In the genomic region with DNA sequence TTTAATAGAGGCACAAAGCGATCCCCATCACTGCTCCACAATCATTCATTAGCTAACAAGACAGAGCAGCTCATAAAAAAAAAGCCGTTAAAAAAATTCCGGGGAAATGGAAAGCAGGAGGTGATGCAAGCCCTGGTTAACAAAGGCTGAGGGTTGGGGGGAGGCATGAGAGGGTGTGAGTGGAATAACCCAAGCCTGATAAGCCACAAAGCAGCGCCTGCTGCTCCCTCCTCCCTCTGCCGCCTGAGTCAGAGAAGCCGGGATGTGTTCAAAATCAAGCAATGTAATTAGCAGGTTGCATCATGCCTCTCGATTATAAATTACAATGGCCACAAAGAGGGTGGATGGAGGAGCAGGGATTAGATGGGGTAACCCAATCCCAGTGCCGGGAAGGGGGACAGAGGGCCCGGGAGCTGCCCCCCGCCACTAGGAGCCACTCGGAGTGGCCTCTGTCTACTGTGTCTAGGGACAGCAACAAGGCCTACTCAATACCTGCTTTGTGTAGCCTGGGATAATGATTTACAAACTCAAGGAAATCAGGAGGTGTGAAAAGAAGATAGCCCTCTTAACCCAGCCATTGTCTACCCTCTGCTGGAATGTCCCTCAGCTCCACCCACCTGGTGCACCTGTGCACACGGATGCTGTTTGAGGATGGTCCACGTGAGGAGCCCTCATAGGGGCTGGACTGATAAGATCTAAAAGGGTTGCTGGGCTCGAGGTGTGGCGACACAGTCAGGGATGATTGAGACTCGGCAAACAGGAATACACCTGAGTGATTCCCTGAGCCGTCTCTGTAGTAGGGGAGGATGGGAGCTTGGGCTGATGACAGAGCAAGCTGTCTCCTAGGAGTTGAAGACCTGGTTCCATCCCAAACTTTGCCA, we compare ENCODE assay signal across 1 cellular context.
TF ChIP-seq lines count a peak whose summit lies in the region.

No MANE protein-coding gene starts in this region.

TF ChIP-seq in K562, 482 proteins besides CTCF, POLR2A, EP300 and RAD21 (continued from another document and continues in another):
- TF ChIP-seq, protein P1, sequence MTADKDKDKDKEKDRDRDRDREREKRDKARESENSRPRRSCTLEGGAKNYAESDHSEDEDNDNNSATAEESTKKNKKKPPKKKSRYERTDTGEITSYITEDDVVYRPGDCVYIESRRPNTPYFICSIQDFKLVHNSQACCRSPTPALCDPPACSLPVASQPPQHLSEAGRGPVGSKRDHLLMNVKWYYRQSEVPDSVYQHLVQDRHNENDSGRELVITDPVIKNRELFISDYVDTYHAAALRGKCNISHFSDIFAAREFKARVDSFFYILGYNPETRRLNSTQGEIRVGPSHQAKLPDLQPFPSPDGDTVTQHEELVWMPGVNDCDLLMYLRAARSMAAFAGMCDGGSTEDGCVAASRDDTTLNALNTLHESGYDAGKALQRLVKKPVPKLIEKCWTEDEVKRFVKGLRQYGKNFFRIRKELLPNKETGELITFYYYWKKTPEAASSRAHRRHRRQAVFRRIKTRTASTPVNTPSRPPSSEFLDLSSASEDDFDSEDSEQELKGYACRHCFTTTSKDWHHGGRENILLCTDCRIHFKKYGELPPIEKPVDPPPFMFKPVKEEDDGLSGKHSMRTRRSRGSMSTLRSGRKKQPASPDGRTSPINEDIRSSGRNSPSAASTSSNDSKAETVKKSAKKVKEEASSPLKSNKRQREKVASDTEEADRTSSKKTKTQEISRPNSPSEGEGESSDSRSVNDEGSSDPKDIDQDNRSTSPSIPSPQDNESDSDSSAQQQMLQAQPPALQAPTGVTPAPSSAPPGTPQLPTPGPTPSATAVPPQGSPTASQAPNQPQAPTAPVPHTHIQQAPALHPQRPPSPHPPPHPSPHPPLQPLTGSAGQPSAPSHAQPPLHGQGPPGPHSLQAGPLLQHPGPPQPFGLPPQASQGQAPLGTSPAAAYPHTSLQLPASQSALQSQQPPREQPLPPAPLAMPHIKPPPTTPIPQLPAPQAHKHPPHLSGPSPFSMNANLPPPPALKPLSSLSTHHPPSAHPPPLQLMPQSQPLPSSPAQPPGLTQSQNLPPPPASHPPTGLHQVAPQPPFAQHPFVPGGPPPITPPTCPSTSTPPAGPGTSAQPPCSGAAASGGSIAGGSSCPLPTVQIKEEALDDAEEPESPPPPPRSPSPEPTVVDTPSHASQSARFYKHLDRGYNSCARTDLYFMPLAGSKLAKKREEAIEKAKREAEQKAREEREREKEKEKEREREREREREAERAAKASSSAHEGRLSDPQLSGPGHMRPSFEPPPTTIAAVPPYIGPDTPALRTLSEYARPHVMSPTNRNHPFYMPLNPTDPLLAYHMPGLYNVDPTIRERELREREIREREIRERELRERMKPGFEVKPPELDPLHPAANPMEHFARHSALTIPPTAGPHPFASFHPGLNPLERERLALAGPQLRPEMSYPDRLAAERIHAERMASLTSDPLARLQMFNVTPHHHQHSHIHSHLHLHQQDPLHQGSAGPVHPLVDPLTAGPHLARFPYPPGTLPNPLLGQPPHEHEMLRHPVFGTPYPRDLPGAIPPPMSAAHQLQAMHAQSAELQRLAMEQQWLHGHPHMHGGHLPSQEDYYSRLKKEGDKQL (CRISPR knock-in tag; IDR thresholded peaks at IDR 0.05; ENCODE audit: borderline replicate concordance) = 0 out of 2 replicates have a peak, but pooled peaks have one; percentile 35
- TF ChIP-seq, protein P2, sequence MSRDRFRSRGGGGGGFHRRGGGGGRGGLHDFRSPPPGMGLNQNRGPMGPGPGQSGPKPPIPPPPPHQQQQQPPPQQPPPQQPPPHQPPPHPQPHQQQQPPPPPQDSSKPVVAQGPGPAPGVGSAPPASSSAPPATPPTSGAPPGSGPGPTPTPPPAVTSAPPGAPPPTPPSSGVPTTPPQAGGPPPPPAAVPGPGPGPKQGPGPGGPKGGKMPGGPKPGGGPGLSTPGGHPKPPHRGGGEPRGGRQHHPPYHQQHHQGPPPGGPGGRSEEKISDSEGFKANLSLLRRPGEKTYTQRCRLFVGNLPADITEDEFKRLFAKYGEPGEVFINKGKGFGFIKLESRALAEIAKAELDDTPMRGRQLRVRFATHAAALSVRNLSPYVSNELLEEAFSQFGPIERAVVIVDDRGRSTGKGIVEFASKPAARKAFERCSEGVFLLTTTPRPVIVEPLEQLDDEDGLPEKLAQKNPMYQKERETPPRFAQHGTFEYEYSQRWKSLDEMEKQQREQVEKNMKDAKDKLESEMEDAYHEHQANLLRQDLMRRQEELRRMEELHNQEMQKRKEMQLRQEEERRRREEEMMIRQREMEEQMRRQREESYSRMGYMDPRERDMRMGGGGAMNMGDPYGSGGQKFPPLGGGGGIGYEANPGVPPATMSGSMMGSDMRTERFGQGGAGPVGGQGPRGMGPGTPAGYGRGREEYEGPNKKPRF (IDR thresholded peaks at IDR 0.05; ENCODE audit: low read depth, low read length) = no peak
- TF ChIP-seq MTA1 (IDR thresholded peaks at IDR 0.05; ENCODE audit: borderline replicate concordance) = peak; percentile 77; the same call in 1 of the 2 replicates
- TF ChIP-seq, protein P3, sequence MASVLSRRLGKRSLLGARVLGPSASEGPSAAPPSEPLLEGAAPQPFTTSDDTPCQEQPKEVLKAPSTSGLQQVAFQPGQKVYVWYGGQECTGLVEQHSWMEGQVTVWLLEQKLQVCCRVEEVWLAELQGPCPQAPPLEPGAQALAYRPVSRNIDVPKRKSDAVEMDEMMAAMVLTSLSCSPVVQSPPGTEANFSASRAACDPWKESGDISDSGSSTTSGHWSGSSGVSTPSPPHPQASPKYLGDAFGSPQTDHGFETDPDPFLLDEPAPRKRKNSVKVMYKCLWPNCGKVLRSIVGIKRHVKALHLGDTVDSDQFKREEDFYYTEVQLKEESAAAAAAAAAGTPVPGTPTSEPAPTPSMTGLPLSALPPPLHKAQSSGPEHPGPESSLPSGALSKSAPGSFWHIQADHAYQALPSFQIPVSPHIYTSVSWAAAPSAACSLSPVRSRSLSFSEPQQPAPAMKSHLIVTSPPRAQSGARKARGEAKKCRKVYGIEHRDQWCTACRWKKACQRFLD (CRISPR knock-in tag; IDR thresholded peaks at IDR 0.05) = peak; percentile 93
- TF ChIP-seq SP1 (CRISPR knock-in tag; IDR thresholded peaks at IDR 0.05) = peak; percentile 76
- peak; percentile 98 for TF ChIP-seq SOX6 (IDR thresholded peaks at IDR 0.05)
- peak; percentile 36; the same call in 1 of the 2 replicates for TF ChIP-seq ZNF324 (CRISPR knock-in tag; IDR thresholded peaks at IDR 0.05)
- no peak; the same call in 1 of the 2 replicates for TF ChIP-seq HMG20A (CRISPR knock-in tag; conservative IDR thresholded peaks at IDR 0.05)
- TF ChIP-seq KAT2B (IDR thresholded peaks at IDR 0.05; ENCODE audit: low read depth, low read length) = no peak
- TF ChIP-seq, protein P4, sequence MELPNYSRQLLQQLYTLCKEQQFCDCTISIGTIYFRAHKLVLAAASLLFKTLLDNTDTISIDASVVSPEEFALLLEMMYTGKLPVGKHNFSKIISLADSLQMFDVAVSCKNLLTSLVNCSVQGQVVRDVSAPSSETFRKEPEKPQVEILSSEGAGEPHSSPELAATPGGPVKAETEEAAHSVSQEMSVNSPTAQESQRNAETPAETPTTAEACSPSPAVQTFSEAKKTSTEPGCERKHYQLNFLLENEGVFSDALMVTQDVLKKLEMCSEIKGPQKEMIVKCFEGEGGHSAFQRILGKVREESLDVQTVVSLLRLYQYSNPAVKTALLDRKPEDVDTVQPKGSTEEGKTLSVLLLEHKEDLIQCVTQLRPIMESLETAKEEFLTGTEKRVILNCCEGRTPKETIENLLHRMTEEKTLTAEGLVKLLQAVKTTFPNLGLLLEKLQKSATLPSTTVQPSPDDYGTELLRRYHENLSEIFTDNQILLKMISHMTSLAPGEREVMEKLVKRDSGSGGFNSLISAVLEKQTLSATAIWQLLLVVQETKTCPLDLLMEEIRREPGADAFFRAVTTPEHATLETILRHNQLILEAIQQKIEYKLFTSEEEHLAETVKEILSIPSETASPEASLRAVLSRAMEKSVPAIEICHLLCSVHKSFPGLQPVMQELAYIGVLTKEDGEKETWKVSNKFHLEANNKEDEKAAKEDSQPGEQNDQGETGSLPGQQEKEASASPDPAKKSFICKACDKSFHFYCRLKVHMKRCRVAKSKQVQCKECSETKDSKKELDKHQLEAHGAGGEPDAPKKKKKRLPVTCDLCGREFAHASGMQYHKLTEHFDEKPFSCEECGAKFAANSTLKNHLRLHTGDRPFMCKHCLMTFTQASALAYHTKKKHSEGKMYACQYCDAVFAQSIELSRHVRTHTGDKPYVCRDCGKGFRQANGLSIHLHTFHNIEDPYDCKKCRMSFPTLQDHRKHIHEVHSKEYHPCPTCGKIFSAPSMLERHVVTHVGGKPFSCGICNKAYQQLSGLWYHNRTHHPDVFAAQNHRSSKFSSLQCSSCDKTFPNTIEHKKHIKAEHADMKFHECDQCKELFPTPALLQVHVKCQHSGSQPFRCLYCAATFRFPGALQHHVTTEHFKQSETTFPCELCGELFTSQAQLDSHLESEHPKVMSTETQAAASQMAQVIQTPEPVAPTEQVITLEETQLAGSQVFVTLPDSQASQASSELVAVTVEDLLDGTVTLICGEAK (IDR thresholded peaks at IDR 0.05) = no peak
- TF ChIP-seq, protein P4 (CRISPR knock-in tag; IDR thresholded peaks at IDR 0.05) = no peak
- TF ChIP-seq, protein P5, sequence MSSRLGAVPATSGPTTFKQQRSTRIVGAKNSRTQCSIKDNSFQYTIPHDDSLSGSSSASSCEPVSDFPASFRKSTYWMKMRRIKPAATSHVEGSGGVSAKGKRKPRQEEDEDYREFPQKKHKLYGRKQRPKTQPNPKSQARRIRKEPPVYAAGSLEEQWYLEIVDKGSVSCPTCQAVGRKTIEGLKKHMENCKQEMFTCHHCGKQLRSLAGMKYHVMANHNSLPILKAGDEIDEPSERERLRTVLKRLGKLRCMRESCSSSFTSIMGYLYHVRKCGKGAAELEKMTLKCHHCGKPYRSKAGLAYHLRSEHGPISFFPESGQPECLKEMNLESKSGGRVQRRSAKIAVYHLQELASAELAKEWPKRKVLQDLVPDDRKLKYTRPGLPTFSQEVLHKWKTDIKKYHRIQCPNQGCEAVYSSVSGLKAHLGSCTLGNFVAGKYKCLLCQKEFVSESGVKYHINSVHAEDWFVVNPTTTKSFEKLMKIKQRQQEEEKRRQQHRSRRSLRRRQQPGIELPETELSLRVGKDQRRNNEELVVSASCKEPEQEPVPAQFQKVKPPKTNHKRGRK (tag; IDR thresholded peaks at IDR 0.05) = no peak
- TF ChIP-seq, protein P6, sequence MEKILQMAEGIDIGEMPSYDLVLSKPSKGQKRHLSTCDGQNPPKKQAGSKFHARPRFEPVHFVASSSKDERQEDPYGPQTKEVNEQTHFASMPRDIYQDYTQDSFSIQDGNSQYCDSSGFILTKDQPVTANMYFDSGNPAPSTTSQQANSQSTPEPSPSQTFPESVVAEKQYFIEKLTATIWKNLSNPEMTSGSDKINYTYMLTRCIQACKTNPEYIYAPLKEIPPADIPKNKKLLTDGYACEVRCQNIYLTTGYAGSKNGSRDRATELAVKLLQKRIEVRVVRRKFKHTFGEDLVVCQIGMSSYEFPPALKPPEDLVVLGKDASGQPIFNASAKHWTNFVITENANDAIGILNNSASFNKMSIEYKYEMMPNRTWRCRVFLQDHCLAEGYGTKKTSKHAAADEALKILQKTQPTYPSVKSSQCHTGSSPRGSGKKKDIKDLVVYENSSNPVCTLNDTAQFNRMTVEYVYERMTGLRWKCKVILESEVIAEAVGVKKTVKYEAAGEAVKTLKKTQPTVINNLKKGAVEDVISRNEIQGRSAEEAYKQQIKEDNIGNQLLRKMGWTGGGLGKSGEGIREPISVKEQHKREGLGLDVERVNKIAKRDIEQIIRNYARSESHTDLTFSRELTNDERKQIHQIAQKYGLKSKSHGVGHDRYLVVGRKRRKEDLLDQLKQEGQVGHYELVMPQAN (IDR thresholded peaks at IDR 0.05; ENCODE audit: borderline replicate concordance) = no peak
- no peak for TF ChIP-seq SIN3A (IDR thresholded peaks at IDR 0.05; ENCODE audit: borderline replicate concordance in 2 of 2, control insufficient read depth in 1 of 2, low read depth in 2 of 2, low read length in 2 of 2)
- TF ChIP-seq, protein P7, sequence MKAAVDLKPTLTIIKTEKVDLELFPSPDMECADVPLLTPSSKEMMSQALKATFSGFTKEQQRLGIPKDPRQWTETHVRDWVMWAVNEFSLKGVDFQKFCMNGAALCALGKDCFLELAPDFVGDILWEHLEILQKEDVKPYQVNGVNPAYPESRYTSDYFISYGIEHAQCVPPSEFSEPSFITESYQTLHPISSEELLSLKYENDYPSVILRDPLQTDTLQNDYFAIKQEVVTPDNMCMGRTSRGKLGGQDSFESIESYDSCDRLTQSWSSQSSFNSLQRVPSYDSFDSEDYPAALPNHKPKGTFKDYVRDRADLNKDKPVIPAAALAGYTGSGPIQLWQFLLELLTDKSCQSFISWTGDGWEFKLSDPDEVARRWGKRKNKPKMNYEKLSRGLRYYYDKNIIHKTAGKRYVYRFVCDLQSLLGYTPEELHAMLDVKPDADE (conservative IDR thresholded peaks at IDR 0.05; ENCODE audit: control insufficient read depth, low read depth, low read length) = no peak
- 0 out of 2 replicates have a peak, but pooled peaks have one; percentile 53 for TF ChIP-seq ZNF224 (CRISPR knock-in tag; IDR thresholded peaks at IDR 0.05)
- TF ChIP-seq PHF20 (IDR thresholded peaks at IDR 0.05; ENCODE audit: partially characterized antibody) = no peak
- TF ChIP-seq JUN (IDR thresholded peaks at IDR 0.05; ENCODE audit: borderline replicate concordance, low read depth, low read length) = peak; percentile 96
- TF ChIP-seq JUN (CRISPR knock-in tag; IDR thresholded peaks at IDR 0.05; ENCODE audit: borderline replicate concordance) = no peak
- TF ChIP-seq HDAC2 (IDR thresholded peaks at IDR 0.05) = peak; percentile 85
- no peak for TF ChIP-seq ZNF23 (CRISPR knock-in tag; IDR thresholded peaks at IDR 0.05)
- TF ChIP-seq ASH1L (IDR thresholded peaks at IDR 0.05; ENCODE audit: borderline replicate concordance, low read depth, partially characterized antibody) = no peak
- no peak for TF ChIP-seq POLR3G (IDR thresholded peaks at IDR 0.05; ENCODE audit: extremely low read depth, insufficient read length, insufficient replicate concordance)
- no peak for TF ChIP-seq ZNF347 (CRISPR knock-in tag; IDR thresholded peaks at IDR 0.05; ENCODE audit: low read depth)
- TF ChIP-seq, protein P8, sequence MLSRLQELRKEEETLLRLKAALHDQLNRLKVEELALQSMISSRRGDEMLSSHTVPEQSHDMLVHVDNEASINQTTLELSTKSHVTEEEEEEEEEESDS (CRISPR knock-in tag; IDR thresholded peaks at IDR 0.05) = no peak
